Comparison of ENCODE assay signal across 15 cellular contexts in the genomic region with DNA sequence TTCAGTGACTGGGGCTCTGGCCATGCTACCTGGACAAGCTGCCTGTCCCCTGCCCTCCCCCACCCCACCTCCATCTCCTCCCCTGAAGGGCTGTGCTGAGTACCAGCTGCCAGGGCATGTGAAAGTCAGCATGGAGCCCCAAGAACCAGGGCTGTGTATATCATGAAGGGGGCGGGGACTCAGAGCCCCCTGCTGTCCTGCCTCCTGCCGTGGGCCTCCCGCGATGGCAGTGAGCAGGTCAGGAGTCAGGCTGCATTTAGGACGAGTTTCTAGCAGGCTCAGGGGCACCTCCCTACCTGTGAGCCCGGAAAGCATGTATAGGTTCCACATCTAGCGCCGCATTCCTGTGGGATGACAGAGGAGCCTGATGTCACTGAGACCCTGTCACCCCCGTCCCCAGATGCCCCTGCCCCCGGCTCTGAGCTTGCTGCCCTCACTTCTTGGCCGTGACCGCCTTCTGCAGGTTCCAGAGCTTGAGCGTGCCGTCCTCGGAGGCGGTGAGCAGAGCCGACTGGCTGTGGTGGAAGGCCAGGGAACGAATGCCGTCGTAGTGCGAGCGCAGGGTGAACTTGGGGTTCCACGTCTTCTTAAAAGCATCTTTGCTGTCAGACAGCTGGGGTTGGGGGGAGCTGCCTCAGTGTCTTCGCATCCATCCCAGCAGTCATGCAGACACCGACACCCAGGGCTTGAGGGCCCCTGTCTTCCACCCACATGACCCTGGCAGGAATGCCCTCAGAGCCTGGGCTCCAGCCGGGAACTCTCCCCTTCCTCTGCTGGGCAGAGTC.
"Had no signal": no experiment of that assay in that cellular context is flagged by ENCODE, and none has a peak within 500 bp of the region (broad histone marks: within the 10 kb centered on the region; RNA-seq: fewer than 3 reads in every experiment).

No MANE protein-coding gene starts in this region.

- ATAC-seq: activated CD8-positive, alpha-beta memory T cell treated with anti-CD3 and anti-CD28 coated beads, Interleukin-2, amount 10 ng/mL, durations not matched to agents 7 days and 5 days; activated T-cell treated with anti-CD3 and anti-CD28 coated beads, Interleukin-2, amount 50 U/mL, for 4 hours; left cardiac atrium; stimulated activated naive B cell treated with anti-CD40 and anti-IgM and Interleukin-4, amounts not matched to agents 10 μg/mL and 1 μg/mL and 100 μg/mL, for 72 hours had no signal

- H3K9me3 ChIP-seq: prostate gland, right lobe of liver, spleen, transverse colon had no signal

- H3K27ac ChIP-seq: cardiac muscle cell, prostate gland, right lobe of liver, transverse colon had no signal

- DNase-seq: activated CD4-positive, alpha-beta T cell treated with anti-CD3 and anti-CD28 coated beads, Interleukin-2, amount 50 U/mL, for 1 hour; activated CD8-positive, alpha-beta memory T cell treated with anti-CD3 and anti-CD28 coated beads, Interleukin-2, amount 10 ng/mL, durations not matched to agents 7 days and 5 days; activated naive CD8-positive, alpha-beta T cell treated with anti-CD3 and anti-CD28 coated beads, Interleukin-2, amount 10 ng/mL, durations not matched to agents 7 days and 5 days; activated T-cell treated with anti-CD3 and anti-CD28 coated beads, Interleukin-2, amount 50 U/mL, for 4 hours; naive B cell; nucleus accumbens; spleen; stimulated activated CD4-positive, alpha-beta T cell treated with anti-CD3 and anti-CD28 coated beads, Interleukin-2, amount 100 ng/mL, for 24 hours; stimulated activated naive B cell treated with anti-CD40 and anti-IgM and Interleukin-4, amounts not matched to agents 10 μg/mL and 1 μg/mL and 100 μg/mL, for 72 hours; T-helper 2 cell; transverse colon had no signal

- H3K27ac Mint-ChIP-seq: activated CD8-positive, alpha-beta memory T cell treated with anti-CD3 and anti-CD28 coated beads, Interleukin-2, amount 10 ng/mL, durations not matched to agents 7 days and 5 days; activated naive CD8-positive, alpha-beta T cell treated with anti-CD3 and anti-CD28 coated beads, Interleukin-2, amount 10 ng/mL, durations not matched to agents 7 days and 5 days; stimulated activated naive B cell treated with anti-CD40 and anti-IgM and Interleukin-4, amounts not matched to agents 10 μg/mL and 1 μg/mL and 100 μg/mL, for 72 hours had no signal

- H3K4me3 Mint-ChIP-seq: activated CD8-positive, alpha-beta memory T cell treated with anti-CD3 and anti-CD28 coated beads, Interleukin-2, amount 10 ng/mL, durations not matched to agents 7 days and 5 days; activated naive CD8-positive, alpha-beta T cell treated with anti-CD3 and anti-CD28 coated beads, Interleukin-2, amount 10 ng/mL, durations not matched to agents 7 days and 5 days; activated T-cell treated with anti-CD3 and anti-CD28 coated beads, Interleukin-2, amount 50 U/mL, for 4 hours had no signal

- H3K4me3 ChIP-seq: cardiac muscle cell, prostate gland, right lobe of liver, transverse colon had no signal

- H3K27me3 ChIP-seq: cardiac muscle cell, right lobe of liver, spleen, transverse colon had no signal

- H3K27me3 Mint-ChIP-seq: activated CD8-positive, alpha-beta memory T cell treated with anti-CD3 and anti-CD28 coated beads, Interleukin-2, amount 10 ng/mL, durations not matched to agents 7 days and 5 days; activated naive CD8-positive, alpha-beta T cell treated with anti-CD3 and anti-CD28 coated beads, Interleukin-2, amount 10 ng/mL, durations not matched to agents 7 days and 5 days; naive B cell; stimulated activated naive B cell treated with anti-CD40 and anti-IgM and Interleukin-4, amounts not matched to agents 10 μg/mL and 1 μg/mL and 100 μg/mL, for 72 hours had no signal

- H3K4me1 ChIP-seq: prostate gland, transverse colon had no signal

- H3K9me3 Mint-ChIP-seq: activated naive CD8-positive, alpha-beta T cell treated with anti-CD3 and anti-CD28 coated beads, Interleukin-2, amount 10 ng/mL, durations not matched to agents 7 days and 5 days; activated T-cell treated with anti-CD3 and anti-CD28 coated beads, Interleukin-2, amount 50 U/mL, for 4 hours; naive B cell; stimulated activated naive B cell treated with anti-CD40 and anti-IgM and Interleukin-4, amounts not matched to agents 10 μg/mL and 1 μg/mL and 100 μg/mL, for 72 hours had no signal
